In the genomic region with DNA sequence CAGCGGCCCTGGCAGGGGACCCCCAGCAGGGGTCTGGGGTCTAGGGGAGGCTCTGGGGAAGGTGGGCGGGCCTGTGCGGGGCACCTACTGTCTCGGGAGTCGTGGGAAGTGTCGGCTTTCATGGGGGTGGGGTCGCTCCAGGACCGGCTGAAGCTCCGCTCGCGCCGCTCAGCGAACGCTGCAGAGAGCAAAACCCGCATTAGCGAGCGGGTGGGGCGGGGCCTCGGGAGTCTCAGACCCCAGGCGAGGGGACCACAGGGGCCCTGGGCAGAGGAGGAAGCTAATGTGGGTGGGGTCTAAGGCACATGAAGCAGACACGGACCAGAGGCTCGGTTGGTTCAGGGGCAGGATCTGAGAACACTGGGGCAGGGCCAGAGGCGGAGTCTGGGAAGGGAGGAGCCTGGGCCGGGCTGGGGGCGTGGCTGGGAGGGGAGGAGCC, we compare ENCODE assay signal across 1 cellular context.
TF ChIP-seq lines count a peak whose summit lies in the region.

No MANE protein-coding gene starts in this region.

TF ChIP-seq in endothelial cell of umbilical vein, 7 proteins besides CTCF, POLR2A, EP300 and RAD21:
- TF ChIP-seq POLR2AphosphoS5 (IDR thresholded peaks at IDR 0.05; ENCODE audit: insufficient read depth, low read depth, low read length): no peak
- TF ChIP-seq JUN (IDR thresholded peaks at IDR 0.05; ENCODE audit: borderline replicate concordance, insufficient read depth, insufficient read length, low read depth): no peak
- no peak for TF ChIP-seq GATA2 (IDR thresholded peaks at IDR 0.05; ENCODE audit: insufficient read depth, insufficient read length, low read depth, low read length)
- no peak for TF ChIP-seq FOS (IDR thresholded peaks at IDR 0.05; ENCODE audit: borderline replicate concordance, insufficient read depth, low read length)
- no peak for TF ChIP-seq EZH2 (IDR thresholded peaks at IDR 0.05; ENCODE audit: borderline replicate concordance, low read depth, low read length, severe bottlenecking)
- TF ChIP-seq MYC (IDR thresholded peaks at IDR 0.05; ENCODE audit: low read depth, low read length): no peak
- TF ChIP-seq MAX (IDR thresholded peaks at IDR 0.05; ENCODE audit: insufficient read depth, insufficient read length): no peak
TF ChIP-seq in endothelial cell of umbilical vein: peak in this region for 0.
